ENCODE assay signal across 9 cellular contexts in genomic region chr11:64298966-64299846, GRCh38. TPM values are rescaled to one million over a fixed set of nuclear protein-coding genes. Genes with fewer than 3 reads are reported as not detected.
DNase-seq lines count a peak whose midpoint lies in the region; ATAC-seq and TF ChIP-seq lines count a peak whose summit lies in the region.
"Had no signal": no experiment of that assay in that cellular context is flagged by ENCODE, and none has a peak within 500 bp of the region (broad histone marks: within the 10 kb centered on the region; RNA-seq: fewer than 3 reads in every experiment).

No MANE protein-coding gene starts in this region.

- POLR2A ChIA-PET in A673 (lab: Charles Lee; ENCODE audit: low non-redundant PET), result no interaction called here

- H3K27me3 ChIP-seq in A673 (replicated peaks; ENCODE audit: insufficient read depth, low read depth, low read length, poor library complexity) (peaks cover 13% of the 10 kb centered on the region), HUES6 (ENCODE audit: control insufficient read depth, insufficient read depth, low read length) (peaks cover 75% of the 10 kb centered on the region)

- H3K27ac ChIP-seq in A673 (ENCODE audit: low read depth, low read length, poor library complexity, severe bottlenecking), result no peak overlapping the region
- H3K27ac ChIP-seq in HUES6 (ENCODE audit: low read depth, low read length), result no peak overlapping the region

- CTCF ChIA-PET in A673 (lab: Charles Lee), result interaction anchor here (0.6 kb wide), 1 partner anchor 56 kb away, joined by 7 read pairs; no protein-coding TSS in a partner anchor

- peak overlapping the region; percentile 41 for H3K4me3 Mint-ChIP-seq in natural killer cell treated with Interleukin-12 subunit alpha and Interleukin-12 subunit beta and Interleukin-15 and Interleukin-18, amount 100 ng/mL, for 72 hours

- H3K4me3 ChIP-seq in A673 (ENCODE audit: low read depth, low read length, poor library complexity, severe bottlenecking), result peak overlapping the region; percentile 38
- H3K4me3 ChIP-seq in HUES6 (ENCODE audit: low read depth, low read length), result peak overlapping the region; percentile 50

- no peak overlapping the region for H3K27ac Mint-ChIP-seq in natural killer cell treated with Interleukin-12 subunit alpha and Interleukin-12 subunit beta and Interleukin-15 and Interleukin-18, amount 100 ng/mL, for 72 hours

- TF ChIP-seq POLR2A in erythroblast (IDR thresholded peaks at IDR 0.05; ENCODE audit: low read length), result no peak

- H3K4me1 ChIP-seq in A673 (ENCODE audit: insufficient read depth, low read length, poor library complexity, severe bottlenecking) (peaks cover 22% of the 10 kb centered on the region), HUES6 (ENCODE audit: control insufficient read depth, insufficient read depth, low read length) (peaks cover 15% of the 10 kb centered on the region)

- BruUV-seq in A673 (replicated peaks; lab: Mats Ljungman, UMichigan), result no TSS peak

- H3K36me3 ChIP-seq in A673 (ENCODE audit: insufficient read depth, low read length, poor library complexity, severe bottlenecking), result no peaks in the 10 kb centered on the region
- H3K36me3 ChIP-seq in HUES6 (ENCODE audit: control insufficient read depth, insufficient read depth, low read length), result no peaks in the 10 kb centered on the region

- peaks cover 36 to 41% of the 10 kb centered on the region in 2 donors for H3K27me3 Mint-ChIP-seq in natural killer cell treated with Interleukin-12 subunit alpha and Interleukin-12 subunit beta and Interleukin-15 and Interleukin-18, amount 100 ng/mL, for 72 hours

- no peak for TF ChIP-seq CTCF in A673 (conservative IDR thresholded peaks at IDR 0.05; ENCODE audit: low read depth, low read length)

- no peaks in the 10 kb centered on the region for H3K9me3 Mint-ChIP-seq in natural killer cell treated with Interleukin-12 subunit alpha and Interleukin-12 subunit beta and Interleukin-15 and Interleukin-18, amount 100 ng/mL, for 72 hours

- H3K9me3 ChIP-seq in A673 (ENCODE audit: low read depth, low read length, poor library complexity, severe bottlenecking) (no peaks in the 10 kb centered on the region), HUES6 (ENCODE audit: control insufficient read depth, insufficient read depth, low read depth, low read length) (no peaks in the 10 kb centered on the region)

- no peaks in the 10 kb centered on the region for H3K36me3 Mint-ChIP-seq in natural killer cell treated with Interleukin-12 subunit alpha and Interleukin-12 subunit beta and Interleukin-15 and Interleukin-18, amount 100 ng/mL, for 72 hours

- peaks cover 16 to 23% of the 10 kb centered on the region in 2 donors for H3K4me1 Mint-ChIP-seq in natural killer cell treated with Interleukin-12 subunit alpha and Interleukin-12 subunit beta and Interleukin-15 and Interleukin-18, amount 100 ng/mL, for 72 hours (ENCODE audit: low read depth in 2 of 2)

- no peak overlapping the region for H3K9ac ChIP-seq in HUES6 (ENCODE audit: low read length)

- intact Hi-C loops in A673 (cut with micrococcal nuclease; ENCODE audit: unreplicated experiment), result no loop called here

- DNase-seq in A673 (ENCODE audit: low spot score) (no peak), erythroblast (lab: John Stamatoyannopoulos, UW) (peak; percentile 39 to 67), NCI-H226 (no peak), MV-4-11 (lab: John Stamatoyannopoulos, UW) (no peak), NCI-H1105 (lab: John Stamatoyannopoulos, UW) (no peak)
- no peak for DNase-seq in natural killer cell treated with Interleukin-12 subunit alpha and Interleukin-12 subunit beta and Interleukin-15 and Interleukin-18, amount 100 ng/mL, for 72 hours (ENCODE audit: low spot score)
- no peak for DNase-seq in activated CD4-positive, CD25-positive, alpha-beta regulatory T cell (lab: John Stamatoyannopoulos, UW)
- DNase-seq: NCI-H1930 had no signal

- no peak for ATAC-seq in natural killer cell treated with Interleukin-12 subunit alpha and Interleukin-12 subunit beta and Interleukin-15 and Interleukin-18, amount 100 ng/mL, for 72 hours

RNA-seq across cellular contexts. Expression of gene CATSPERZ, which starts 1.0 kb away (rescaled TPM):
- 1.4 TPM in 1 of 2 replicates, not detected in the other for total RNA-seq in A673 (2021)
- total RNA-seq in natural killer cell treated with Interleukin-12 subunit alpha and Interleukin-12 subunit beta and Interleukin-15 and Interleukin-18, amount 100 ng/mL, for 72 hours, result not detected

RNA-seq across cellular contexts. Expression of gene ESRRA, which starts 6.1 kb away (rescaled TPM):
- 56.2 and 63.8 TPM in 2 replicates for total RNA-seq in A673 (2021)
- 100 to 1,000 TPM in 1 of 2 donors, 10 to 100 TPM in 1; 67.2 to 116 TPM for total RNA-seq in natural killer cell treated with Interleukin-12 subunit alpha and Interleukin-12 subunit beta and Interleukin-15 and Interleukin-18, amount 100 ng/mL, for 72 hours

RNA-seq across cellular contexts. Expression of gene KCNK4, which starts 8.1 kb away (rescaled TPM):
- total RNA-seq in A673 (2021), result 0.26 TPM in 1 of 2 replicates, not detected in the other
- total RNA-seq in natural killer cell treated with Interleukin-12 subunit alpha and Interleukin-12 subunit beta and Interleukin-15 and Interleukin-18, amount 100 ng/mL, for 72 hours, result not detected

RNA-seq across cellular contexts. Expression of gene GPR137, which starts 13.6 kb away (rescaled TPM):
- 47.9 and 56.6 TPM in 2 replicates for total RNA-seq in A673 (2021)
- total RNA-seq in natural killer cell treated with Interleukin-12 subunit alpha and Interleukin-12 subunit beta and Interleukin-15 and Interleukin-18, amount 100 ng/mL, for 72 hours, result 10 to 100 TPM; 40.9 to 62.7 TPM

RNA-seq across cellular contexts. Expression of gene BAD, which starts 14.7 kb away (rescaled TPM):
- 48.4 and 62.2 TPM in 2 replicates for total RNA-seq in A673 (2021)
- total RNA-seq in natural killer cell treated with Interleukin-12 subunit alpha and Interleukin-12 subunit beta and Interleukin-15 and Interleukin-18, amount 100 ng/mL, for 72 hours, result 10 to 100 TPM; 29.5 to 46.9 TPM

Comparison
In these comparisons a context has a peak if more than half of its experiments do, and no peak if none do; other contexts are left out.
1. DNase-seq: peak in erythroblast (2 of 2); none in A673 (single experiment), natural killer cell treated with Interleukin-12 subunit alpha and Interleukin-12 subunit beta and Interleukin-15 and Interleukin-18, amount 100 ng/mL, for 72 hours (single experiment), NCI-H226 (single experiment), MV-4-11 (single experiment), activated CD4-positive, CD25-positive, alpha-beta regulatory T cell (0 of 4) and NCI-H1105 (single experiment).